In genomic region chr5:38524006-38524405, GRCh38 we compare ENCODE assay signal across 34 cellular contexts. TPM values are rescaled to one million over a fixed set of nuclear protein-coding genes. Genes with fewer than 3 reads are reported as not detected.
"Had no signal": no experiment of that assay in that cellular context is flagged by ENCODE, and none has a peak within 500 bp of the region (broad histone marks: within the 10 kb centered on the region; RNA-seq: fewer than 3 reads in every experiment).

No MANE protein-coding gene starts in this region.

- H3K27ac Mint-ChIP-seq: activated B cell treated with CpG ODN at 0.5 μM for 24 hours; activated CD4-positive, alpha-beta memory T cell treated with anti-CD3 and anti-CD28 coated beads for 36 hours; activated CD4-positive, alpha-beta T cell treated with anti-CD3 and anti-CD28 coated beads, Interleukin-2, amount 10 ng/mL, durations not matched to agents 24 days and 14 days; activated CD8-positive, alpha-beta T cell treated with anti-CD3 and anti-CD28 coated beads for 36 hours; activated naive CD4-positive, alpha-beta T cell treated with anti-CD3 and anti-CD28 coated beads for 36 hours; activated naive CD4-positive, alpha-beta T cell treated with anti-CD3 and anti-CD28 coated beads, Interleukin-2, amount 50 U/mL, for 72 hours; activated naive CD8-positive, alpha-beta T cell treated with anti-CD3 and anti-CD28 coated beads for 36 hours; activated T-cell treated with anti-CD3 and anti-CD28 coated beads, Interleukin-2, amount 50 U/mL, for 72 hours; activated T-helper 1 cell treated with anti-CD3 and anti-CD28 coated beads, Interleukin-12 subunit alpha, Interleukin-12 subunit beta, Interleukin-2, Interleukin-4 antibody, amounts not matched to agents 30 ng/mL and 10 ng/mL and 1 ng/mL, durations not matched to agents 14 hours and 24 hours and 36 hours; activated T-helper 17 cell treated with anti-CD3 and anti-CD28 coated beads, Interleukin-2, amount 50 U/mL, for 72 hours; T-helper 1 cell treated with Interleukin-12 subunit alpha and Interleukin-12 subunit beta and Interleukin-4 antibody, amounts not matched to agents 30 μg/mL and 1 μg/mL, for 36 hours; T-helper 2 cell treated with Interferon-gamma antibody and Interleukin-4, amounts not matched to agents 5 μg/mL and 100 μg/mL, for 36 hours had no signal

- H3K36me3 Mint-ChIP-seq: activated CD4-positive, alpha-beta memory T cell treated with anti-CD3 and anti-CD28 coated beads for 36 hours; activated naive CD4-positive, alpha-beta T cell treated with anti-CD3 and anti-CD28 coated beads, Interleukin-2, amount 50 U/mL, for 72 hours; activated naive CD8-positive, alpha-beta T cell treated with anti-CD3 and anti-CD28 coated beads for 36 hours had no signal

- H3K4me3 Mint-ChIP-seq: activated B cell treated with CpG ODN at 0.5 μM for 24 hours; activated CD4-positive, alpha-beta memory T cell treated with anti-CD3 and anti-CD28 coated beads for 36 hours; activated CD4-positive, alpha-beta T cell treated with anti-CD3 and anti-CD28 coated beads, Interleukin-2, amount 10 ng/mL, durations not matched to agents 24 days and 14 days; activated CD8-positive, alpha-beta T cell treated with anti-CD3 and anti-CD28 coated beads for 36 hours; activated naive CD4-positive, alpha-beta T cell treated with anti-CD3 and anti-CD28 coated beads for 36 hours; activated naive CD8-positive, alpha-beta T cell treated with anti-CD3 and anti-CD28 coated beads for 36 hours; activated T-cell treated with anti-CD3 and anti-CD28 coated beads, Interleukin-2, amount 50 U/mL, for 4 hours; activated T-cell treated with anti-CD3 and anti-CD28 coated beads, Interleukin-2, amount 50 U/mL, for 72 hours; activated T-helper 1 cell treated with anti-CD3 and anti-CD28 coated beads, Interleukin-12 subunit alpha, Interleukin-12 subunit beta, Interleukin-2, Interleukin-4 antibody, amounts not matched to agents 30 ng/mL and 10 ng/mL and 1 ng/mL, durations not matched to agents 14 hours and 24 hours and 36 hours; activated T-helper 17 cell treated with anti-CD3 and anti-CD28 coated beads, Interleukin-2, amount 50 U/mL, for 72 hours; T-helper 1 cell treated with Interleukin-12 subunit alpha and Interleukin-12 subunit beta and Interleukin-4 antibody, amounts not matched to agents 30 μg/mL and 1 μg/mL, for 36 hours; T-helper 2 cell treated with Interferon-gamma antibody and Interleukin-4, amounts not matched to agents 5 μg/mL and 100 μg/mL, for 36 hours had no signal

- H3K4me3 ChIP-seq: adrenal gland, body of pancreas had no signal

- H3K27ac ChIP-seq: adrenal gland, body of pancreas, VCaP had no signal

- DNase-seq: activated B cell treated with CpG ODN at 0.5 μM for 24 hours; activated CD4-positive, alpha-beta memory T cell treated with anti-CD3 and anti-CD28 coated beads for 36 hours; activated CD4-positive, alpha-beta T cell treated with anti-CD3 and anti-CD28 coated beads for 4 hours; activated CD4-positive, alpha-beta T cell treated with anti-CD3 and anti-CD28 coated beads, Interleukin-2, amount 10 ng/mL, durations not matched to agents 24 days and 14 days; activated CD4-positive, alpha-beta T cell treated with anti-CD3 and anti-CD28 coated beads, Interleukin-2, amount 50 U/mL, for 1 hour; activated CD4-positive, alpha-beta T cell treated with anti-CD3 and anti-CD28 coated beads, Interleukin-2, amount 50 U/mL, for 4 hours; activated CD4-positive, CD25-positive, alpha-beta regulatory T cell treated with anti-CD3 and anti-CD28 coated beads, Interleukin-2, amount 50 U/mL, for 72 hours; activated CD8-positive, alpha-beta memory T cell treated with anti-CD3 and anti-CD28 coated beads, Interleukin-2, amount 50 U/mL, for 4 hours; activated CD8-positive, alpha-beta T cell treated with anti-CD3 and anti-CD28 coated beads for 36 hours; activated effector memory CD4-positive, alpha-beta T cell treated with anti-CD3 and anti-CD28 coated beads, Interleukin-2, amount 50 U/mL, for 16 hours; activated gamma-delta T cell treated with Interleukin-2 at 50 U/mL for 16 hours; activated naive CD4-positive, alpha-beta T cell; activated naive CD4-positive, alpha-beta T cell treated with anti-CD3 and anti-CD28 coated beads for 36 hours; activated naive CD4-positive, alpha-beta T cell treated with anti-CD3 and anti-CD28 coated beads, Interleukin-2, amount 50 U/mL, for 16 hours; activated naive CD8-positive, alpha-beta T cell treated with anti-CD3 and anti-CD28 coated beads for 36 hours; activated T-cell treated with anti-CD3 and anti-CD28 coated beads for 4 hours; activated T-cell treated with anti-CD3 and anti-CD28 coated beads, Interleukin-2, amount 50 U/mL, for 1 hour; activated T-cell treated with anti-CD3 and anti-CD28 coated beads, Interleukin-2, amount 50 U/mL, for 4 hours; activated T-cell treated with anti-CD3 and anti-CD28 coated beads, Interleukin-2, amount 50 U/mL, for 72 hours; adrenal gland; amniotic stem cell; aorta; body of pancreas; central memory CD4-positive, alpha-beta T cell; T-helper 1 cell; T-helper 2 cell; T-helper 9 cell had no signal

- H3K27me3 ChIP-seq: adrenal gland, body of pancreas had no signal

- ATAC-seq: activated CD8-positive, alpha-beta T cell treated with anti-CD3 and anti-CD28 coated beads for 36 hours; activated naive CD4-positive, alpha-beta T cell treated with anti-CD3 and anti-CD28 coated beads, Interleukin-2, amount 50 U/mL, for 72 hours; activated T-cell treated with anti-CD3 and anti-CD28 coated beads, Interleukin-2, amount 50 U/mL, for 4 hours; activated T-cell treated with anti-CD3 and anti-CD28 coated beads, Interleukin-2, amount 50 U/mL, for 72 hours; activated T-helper 17 cell treated with anti-CD3 and anti-CD28 coated beads, Interleukin-2, amount 50 U/mL, for 72 hours; body of pancreas had no signal

- H3K4me1 ChIP-seq: adrenal gland, body of pancreas had no signal

- H3K9me3 Mint-ChIP-seq: activated CD4-positive, alpha-beta memory T cell treated with anti-CD3 and anti-CD28 coated beads for 36 hours; activated CD4-positive, alpha-beta T cell treated with anti-CD3 and anti-CD28 coated beads, Interleukin-2, amount 10 ng/mL, durations not matched to agents 24 days and 14 days; activated CD8-positive, alpha-beta T cell treated with anti-CD3 and anti-CD28 coated beads for 36 hours; activated naive CD4-positive, alpha-beta T cell treated with anti-CD3 and anti-CD28 coated beads for 36 hours; activated naive CD4-positive, alpha-beta T cell treated with anti-CD3 and anti-CD28 coated beads, Interleukin-2, amount 50 U/mL, for 72 hours; activated naive CD8-positive, alpha-beta T cell treated with anti-CD3 and anti-CD28 coated beads for 36 hours; activated T-cell treated with anti-CD3 and anti-CD28 coated beads, Interleukin-2, amount 50 U/mL, for 4 hours; activated T-cell treated with anti-CD3 and anti-CD28 coated beads, Interleukin-2, amount 50 U/mL, for 72 hours; activated T-helper 1 cell treated with anti-CD3 and anti-CD28 coated beads, Interleukin-12 subunit alpha, Interleukin-12 subunit beta, Interleukin-2, Interleukin-4 antibody, amounts not matched to agents 30 ng/mL and 10 ng/mL and 1 ng/mL, durations not matched to agents 14 hours and 24 hours and 36 hours; activated T-helper 17 cell treated with anti-CD3 and anti-CD28 coated beads, Interleukin-2, amount 50 U/mL, for 72 hours; T-helper 1 cell treated with Interleukin-12 subunit alpha and Interleukin-12 subunit beta and Interleukin-4 antibody, amounts not matched to agents 30 μg/mL and 1 μg/mL, for 36 hours; T-helper 2 cell treated with Interferon-gamma antibody and Interleukin-4, amounts not matched to agents 5 μg/mL and 100 μg/mL, for 36 hours had no signal

- H3K4me1 Mint-ChIP-seq: activated CD4-positive, alpha-beta T cell treated with anti-CD3 and anti-CD28 coated beads, Interleukin-2, amount 10 ng/mL, durations not matched to agents 24 days and 14 days; activated naive CD8-positive, alpha-beta T cell treated with anti-CD3 and anti-CD28 coated beads for 36 hours; activated T-helper 17 cell treated with anti-CD3 and anti-CD28 coated beads, Interleukin-2, amount 50 U/mL, for 72 hours had no signal

- H3K9me3 ChIP-seq: adrenal gland, body of pancreas had no signal

RNA-seq across cellular contexts. Expression of gene LIFR, which starts 32.4 kb away (rescaled TPM):
- total RNA-seq: activated B cell treated with CpG ODN at 0.5 μM for 24 hours; activated CD8-positive, alpha-beta memory T cell treated with anti-CD3 and anti-CD28 coated beads for 36 hours; activated CD8-positive, alpha-beta T cell treated with anti-CD3 and anti-CD28 coated beads for 36 hours; activated naive CD8-positive, alpha-beta T cell treated with anti-CD3 and anti-CD28 coated beads for 36 hours had no signal
